ENCODE assay signal across 24 cellular contexts in the genomic region with DNA sequence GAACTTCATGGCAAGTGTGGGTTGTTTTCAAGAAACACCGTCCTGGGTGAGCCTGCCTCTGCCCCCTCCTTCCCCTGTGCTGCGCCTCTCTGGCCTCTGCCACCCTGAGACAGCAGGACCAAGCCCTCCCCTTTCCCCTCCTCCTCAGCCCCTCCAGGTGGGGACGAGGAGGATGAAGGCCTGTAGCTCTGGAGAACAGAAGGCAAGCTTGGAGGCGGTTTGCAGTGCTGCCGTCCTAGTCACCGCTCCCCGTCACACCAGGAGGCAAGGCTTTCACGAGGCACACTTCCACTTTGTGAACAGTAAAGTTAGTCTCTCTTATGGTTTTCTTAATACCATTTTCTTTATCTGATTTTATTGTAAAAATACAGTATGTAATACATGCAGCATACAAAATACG. TPM values are rescaled to one million over a fixed set of nuclear protein-coding genes. Genes with fewer than 3 reads are reported as not detected.
"Had no signal": no experiment of that assay in that cellular context is flagged by ENCODE, and none has a peak within 500 bp of the region (broad histone marks: within the 10 kb centered on the region; RNA-seq: fewer than 3 reads in every experiment).

No MANE protein-coding gene starts in this region.

- H3K27me3 ChIP-seq: SJSA1 had no signal

- H3K9me3 ChIP-seq: SJSA1 had no signal

- H3K27ac ChIP-seq: SJSA1, SK-N-MC had no signal

- H3K4me3 ChIP-seq: SJSA1, SK-N-MC had no signal

- DNase-seq: IMR-90, Kasumi-1, KG1, MM.1S, NCI-H1092 treated with DMSO at 0.1 percent for 48 hours, NCI-H1436, NCI-H187, NCI-H2029, NCI-H2081 treated with DMSO at 0.1 percent for 48 hours, NCI-H2171, NCI-H226, NCI-H446, NCI-H510A, NCI-H524 treated with DMSO at 0.1 percent for 48 hours, NCI-H69, NCI-H774, RPMI8226, SIG-M5, SW 1271 had no signal

- H3K36me3 ChIP-seq: SJSA1 had no signal

- H3K4me1 ChIP-seq: SJSA1 had no signal

RNA-seq across cellular contexts. Expression of a gene that starts 8.8 kb away (rescaled TPM):
- total RNA-seq: HepG2, HT1080, IMR-90, M059J, SJSA1 had no signal
- polyA plus RNA-seq: HepG2, IMR-90 had no signal
